In the genomic region with DNA sequence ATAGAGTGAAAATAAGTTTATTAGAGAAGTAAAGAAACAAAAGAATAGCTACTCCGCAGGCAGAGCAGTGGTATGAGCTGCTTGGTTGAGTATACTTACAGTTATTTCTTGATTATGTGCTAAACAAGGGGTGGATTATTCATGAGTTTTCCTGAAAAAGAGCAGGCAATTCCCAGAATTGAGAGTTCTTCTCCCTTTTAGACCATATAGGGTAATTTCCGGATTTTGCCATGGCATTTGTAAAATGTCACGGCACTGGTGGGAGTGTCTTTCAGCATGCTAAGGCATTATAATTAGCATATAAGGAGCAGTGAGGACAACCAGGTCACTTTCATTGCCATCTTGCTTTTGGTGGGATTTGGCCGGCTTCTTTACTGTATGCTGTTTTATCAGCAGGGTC, we compare ENCODE assay signal across 37 cellular contexts. TPM values are rescaled to one million over a fixed set of nuclear protein-coding genes. Genes with fewer than 3 reads are reported as not detected.
"Had no signal": no experiment of that assay in that cellular context is flagged by ENCODE, and none has a peak within 500 bp of the region (broad histone marks: within the 10 kb centered on the region; RNA-seq: fewer than 3 reads in every experiment).

No MANE protein-coding gene starts in this region.

- DNase-seq: Karpas-422, Kasumi-1, MG63, MM.1S, MV-4-11, NCI-H1048, NCI-H1092, NCI-H1092 treated with DMSO at 0.1 percent for 48 hours, NCI-H1105, NCI-H1105 treated with DMSO at 0.1 percent for 48 hours, NCI-H1417, NCI-H1417 treated with DMSO at 0.1 percent for 48 hours, NCI-H1436, NCI-H1436 treated with DMSO at 0.1 percent for 48 hours, NCI-H146, NCI-H1694, NCI-H1694 treated with DMSO at 0.1 percent for 48 hours, NCI-H187, NCI-H187 treated with DMSO at 0.1 percent for 48 hours, NCI-H1930, NCI-H2029, NCI-H2029 treated with DMSO at 0.1 percent for 48 hours, NCI-H2081, NCI-H2081 treated with DMSO at 0.1 percent for 48 hours, NCI-H2107, NCI-H2171, NCI-H2171 treated with DMSO at 0.1 percent for 48 hours, NCI-H2227 treated with DMSO at 0.1 percent for 48 hours, NCI-H226, NCI-H345, NCI-H446, NCI-H446 treated with DMSO at 0.1 percent for 48 hours, NCI-H510A, NCI-H510A treated with DMSO at 0.1 percent for 48 hours had no signal

- H3K4me3 ChIP-seq: MG63 had no signal

- H3K9ac ChIP-seq: KMS-11 had no signal

- H3K4me2 ChIP-seq: KMS-11 had no signal

- H3K9me3 ChIP-seq: MG63 had no signal

- H3K36me3 ChIP-seq: MG63 had no signal

- H3K27me3 ChIP-seq: MG63 had no signal

- H3K27ac ChIP-seq: KMS-11 had no signal

RNA-seq across cellular contexts. Expression of gene GALNT17, which starts 25.7 kb away (rescaled TPM):
- total RNA-seq: M059J, MCF 10A had no signal
